8 cellular contexts compared by ENCODE assay signal in the genomic region with DNA sequence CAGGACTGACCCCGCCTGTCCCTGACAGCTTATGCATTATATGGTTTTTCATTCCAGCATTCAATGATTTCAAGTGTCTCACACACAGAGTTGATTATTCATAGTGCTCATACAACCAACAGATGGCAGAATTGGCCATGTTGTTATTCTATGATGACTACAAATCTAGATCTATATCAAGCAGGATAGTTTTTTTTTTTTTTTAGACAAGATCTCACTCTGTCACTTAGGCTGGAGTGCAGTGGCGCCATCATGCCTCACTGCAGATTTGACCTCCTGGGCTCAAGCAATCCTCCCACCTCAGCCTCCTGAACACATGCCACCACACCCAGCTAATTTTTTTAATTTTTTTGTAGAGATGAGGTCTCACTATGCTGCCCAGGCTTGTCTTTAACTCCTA. TPM values are rescaled to one million over a fixed set of nuclear protein-coding genes. Genes with fewer than 3 reads are reported as not detected.
A peak's percentile ranks its signal among the peaks of the same experiment; 100 is the strongest.
DNase-seq lines count a peak whose midpoint lies in the region; ATAC-seq and TF ChIP-seq lines count a peak whose summit lies in the region.

No MANE protein-coding gene starts in this region.

- no peaks in the 10 kb centered on the region for H3K36me3 ChIP-seq in upper lobe of left lung

- H3K4me1 ChIP-seq in upper lobe of left lung, result no peaks in the 10 kb centered on the region

- POLR2A ChIA-PET in activated CD4-positive, alpha-beta memory T cell treated with anti-CD3 and anti-CD28 coated beads for 36 hours (lab: Charles Lee), result interaction anchor here (0.6 to 2.2 kb wide), 8 partner anchors 48 to 214 kb away, joined by 3 to 15 read pairs (median 5); a partner anchor contains a TSS
- POLR2A ChIA-PET in activated CD4-positive, alpha-beta memory T cell treated with anti-CD3 and anti-CD28 coated beads, Interleukin-2, amount 10 ng/mL, durations not matched to agents 7 days and 5 days (lab: Charles Lee), result interaction anchor here (0.9 to 1.2 kb wide), 2 partner anchors 59 to 63 kb away, joined by 3 read pairs; no protein-coding TSS in a partner anchor

- CTCF ChIA-PET in activated CD4-positive, alpha-beta memory T cell treated with anti-CD3 and anti-CD28 coated beads for 36 hours (lab: Charles Lee), result interaction anchor here (0.6 to 5.6 kb wide), 22 partner anchors 10 to 953 kb away, joined by 3 to 38 read pairs (median 4); a partner anchor contains a TSS
- CTCF ChIA-PET in activated CD4-positive, alpha-beta memory T cell treated with anti-CD3 and anti-CD28 coated beads, Interleukin-2, amount 10 ng/mL, durations not matched to agents 7 days and 5 days (lab: Charles Lee), result interaction anchor here (0.7 to 1.5 kb wide), 5 partner anchors 10 to 200 kb away, joined by 3 to 5 read pairs (median 3); no protein-coding TSS in a partner anchor

- no peaks in the 10 kb centered on the region for H3K27me3 Mint-ChIP-seq in activated CD4-positive, alpha-beta memory T cell treated with anti-CD3 and anti-CD28 coated beads for 36 hours
- no peaks in the 10 kb centered on the region for H3K27me3 Mint-ChIP-seq in activated CD4-positive, alpha-beta memory T cell treated with anti-CD3 and anti-CD28 coated beads, Interleukin-2, amount 10 ng/mL, durations not matched to agents 7 days and 5 days
- no peaks in the 10 kb centered on the region for H3K27me3 Mint-ChIP-seq in T-helper 2 cell treated with Interferon-gamma antibody and Interleukin-4, amounts not matched to agents 5 μg/mL and 100 μg/mL, for 36 hours (ENCODE audit: low read depth)

- H3K4me1 Mint-ChIP-seq in activated CD4-positive, alpha-beta memory T cell treated with anti-CD3 and anti-CD28 coated beads for 36 hours (ENCODE audit: low read depth), result peaks cover 43% of the 10 kb centered on the region
- peaks cover 18% of the 10 kb centered on the region for H3K4me1 Mint-ChIP-seq in activated CD4-positive, alpha-beta memory T cell treated with anti-CD3 and anti-CD28 coated beads, Interleukin-2, amount 10 ng/mL, durations not matched to agents 7 days and 5 days
- H3K4me1 Mint-ChIP-seq in T-helper 2 cell treated with Interferon-gamma antibody and Interleukin-4, amounts not matched to agents 5 μg/mL and 100 μg/mL, for 36 hours (ENCODE audit: low read depth), result peaks cover 27% of the 10 kb centered on the region

- H3K4me3 ChIP-seq in upper lobe of left lung, result no peak overlapping the region

- H3K27ac Mint-ChIP-seq in activated CD4-positive, alpha-beta memory T cell treated with anti-CD3 and anti-CD28 coated beads for 36 hours, result peak overlapping the region; percentile 90
- no peak overlapping the region for H3K27ac Mint-ChIP-seq in activated CD4-positive, alpha-beta memory T cell treated with anti-CD3 and anti-CD28 coated beads, Interleukin-2, amount 10 ng/mL, durations not matched to agents 7 days and 5 days
- H3K27ac Mint-ChIP-seq in T-helper 2 cell treated with Interferon-gamma antibody and Interleukin-4, amounts not matched to agents 5 μg/mL and 100 μg/mL, for 36 hours, result peak overlapping the region; percentile 50

- peak; percentile 58 for DNase-seq in activated CD4-positive, alpha-beta memory T cell treated with anti-CD3 and anti-CD28 coated beads for 36 hours
- DNase-seq in activated CD4-positive, alpha-beta memory T cell treated with anti-CD3 and anti-CD28 coated beads, Interleukin-2, amount 10 ng/mL, durations not matched to agents 7 days and 5 days, result no peak
- DNase-seq in T-helper 2 cell treated with Interferon-gamma antibody and Interleukin-4, amounts not matched to agents 5 μg/mL and 100 μg/mL, for 36 hours (ENCODE audit: low spot score), result peak; percentile 34
- DNase-seq in globus pallidus (ENCODE audit: low spot score) (peak; percentile 68), ecto neural progenitor cell (ENCODE audit: low spot score) (no peak), upper lobe of left lung (no peak)

- H3K27ac ChIP-seq in upper lobe of left lung, result no peak overlapping the region

- no peaks in the 10 kb centered on the region for H3K27me3 ChIP-seq in upper lobe of left lung

- H3K9me3 Mint-ChIP-seq in activated CD4-positive, alpha-beta memory T cell treated with anti-CD3 and anti-CD28 coated beads for 36 hours, result no peaks in the 10 kb centered on the region
- H3K9me3 Mint-ChIP-seq in activated CD4-positive, alpha-beta memory T cell treated with anti-CD3 and anti-CD28 coated beads, Interleukin-2, amount 10 ng/mL, durations not matched to agents 7 days and 5 days, result no peaks in the 10 kb centered on the region
- no peaks in the 10 kb centered on the region for H3K9me3 Mint-ChIP-seq in T-helper 2 cell treated with Interferon-gamma antibody and Interleukin-4, amounts not matched to agents 5 μg/mL and 100 μg/mL, for 36 hours

- no peak for ATAC-seq in upper lobe of left lung (ENCODE audit: low FRiP score in 2 of 2)
- no peak for ATAC-seq in HG02852 (IDR thresholded peaks at IDR 0.05; ENCODE audit: unreplicated experiment)

- no peaks in the 10 kb centered on the region for H3K9me3 ChIP-seq in upper lobe of left lung

- intact Hi-C loops in activated CD4-positive, alpha-beta memory T cell treated with anti-CD3 and anti-CD28 coated beads for 36 hours (cut with micrococcal nuclease), result loop anchor here (1.0 to 5.0 kb wide), 7 partner anchors 24 to 298 kb away; a partner anchor contains a TSS

- WGBS in upper lobe of left lung, 2 donors, result 65 to 86% methylated on average over 2 of the region's 2 CpGs

- no peak for TF ChIP-seq EP300 in upper lobe of left lung (IDR thresholded peaks at IDR 0.05)

- H3K36me3 Mint-ChIP-seq in activated CD4-positive, alpha-beta memory T cell treated with anti-CD3 and anti-CD28 coated beads for 36 hours, result no peaks in the 10 kb centered on the region
- H3K36me3 Mint-ChIP-seq in activated CD4-positive, alpha-beta memory T cell treated with anti-CD3 and anti-CD28 coated beads, Interleukin-2, amount 10 ng/mL, durations not matched to agents 7 days and 5 days (ENCODE audit: low read depth), result no peaks in the 10 kb centered on the region
- H3K36me3 Mint-ChIP-seq in T-helper 2 cell treated with Interferon-gamma antibody and Interleukin-4, amounts not matched to agents 5 μg/mL and 100 μg/mL, for 36 hours (ENCODE audit: low read depth), result no peaks in the 10 kb centered on the region

- TF ChIP-seq POLR2A in upper lobe of left lung (IDR thresholded peaks at IDR 0.05), result no peak

- H3K4me3 Mint-ChIP-seq in activated CD4-positive, alpha-beta memory T cell treated with anti-CD3 and anti-CD28 coated beads for 36 hours, result peak overlapping the region; percentile 48
- no peak overlapping the region for H3K4me3 Mint-ChIP-seq in activated CD4-positive, alpha-beta memory T cell treated with anti-CD3 and anti-CD28 coated beads, Interleukin-2, amount 10 ng/mL, durations not matched to agents 7 days and 5 days
- H3K4me3 Mint-ChIP-seq in T-helper 2 cell treated with Interferon-gamma antibody and Interleukin-4, amounts not matched to agents 5 μg/mL and 100 μg/mL, for 36 hours, result no peak overlapping the region

- TF ChIP-seq CTCF in LNCAP (IDR thresholded peaks at IDR 0.05) (peak; percentile 52; the same call in 1 of the 2 replicates), upper lobe of left lung (IDR thresholded peaks at IDR 0.05) (peak in 1 of 6 experiments; percentile 14)

RNA-seq across cellular contexts. Expression of a gene that starts 40.1 kb away (rescaled TPM):
- total RNA-seq in activated CD4-positive, alpha-beta memory T cell treated with anti-CD3 and anti-CD28 coated beads for 36 hours, result 10 to 100 TPM; 17.7 to 19.4 TPM
- 10 to 100 TPM; 19.4 to 20.3 TPM for total RNA-seq in activated CD4-positive, alpha-beta memory T cell treated with anti-CD3 and anti-CD28 coated beads, Interleukin-2, amount 10 ng/mL, durations not matched to agents 7 days and 5 days
- total RNA-seq in upper lobe of left lung, result 10 to 100 TPM in 4 of 6 donors, 1 to 10 TPM in 2; 3.7 to 24.0 (median 12.2) TPM

Comparison
In these comparisons a context has a peak if more than half of its experiments do, and no peak if none do; other contexts are left out.
1. DNase-seq: peak in activated CD4-positive, alpha-beta memory T cell treated with anti-CD3 and anti-CD28 coated beads for 36 hours (single experiment), T-helper 2 cell treated with Interferon-gamma antibody and Interleukin-4, amounts not matched to agents 5 μg/mL and 100 μg/mL, for 36 hours (single experiment) and globus pallidus (single experiment); none in activated CD4-positive, alpha-beta memory T cell treated with anti-CD3 and anti-CD28 coated beads, Interleukin-2, amount 10 ng/mL, durations not matched to agents 7 days and 5 days (single experiment), ecto neural progenitor cell (single experiment) and upper lobe of left lung (0 of 2).